2 cellular contexts compared by ENCODE assay signal in genomic region chr9:27530915-27531762, GRCh38.
A peak's percentile ranks its signal among the peaks of the same experiment; 100 is the strongest.
TF ChIP-seq lines count a peak whose summit lies in the region.

No MANE protein-coding gene starts in this region.

TF ChIP-seq in GM12891, 5 proteins besides CTCF, POLR2A, EP300 and RAD21:
- no peak for TF ChIP-seq POU2F2 (IDR thresholded peaks at IDR 0.05; ENCODE audit: low read depth, low read length)
- TF ChIP-seq SPI1 (IDR thresholded peaks at IDR 0.05; ENCODE audit: low read depth, low read length) = no peak
- no peak for TF ChIP-seq POLR2AphosphoS5 (IDR thresholded peaks at IDR 0.05; ENCODE audit: low read depth, low read length)
- no peak for TF ChIP-seq PAX5 (IDR thresholded peaks at IDR 0.05; ENCODE audit: insufficient read depth, low read length, severe bottlenecking)
- TF ChIP-seq TAF1 (IDR thresholded peaks at IDR 0.05; ENCODE audit: low read depth, low read length) = no peak

TF ChIP-seq in K562, 482 proteins besides CTCF, POLR2A, EP300 and RAD21:
- TF ChIP-seq ZNF592 (IDR thresholded peaks at IDR 0.05) (0 out of 2 replicates have a peak, but pooled peaks have one; percentile 24), MNT (conservative IDR thresholded peaks at IDR 0.05) (peak in 1 of 2 experiments; percentile 32; a peak in 1 of 4 replicates), L3MBTL2 (IDR thresholded peaks at IDR 0.05) (peak; percentile 66), MGA (IDR thresholded peaks at IDR 0.05) (peak; percentile 62), RFX1 (IDR thresholded peaks at IDR 0.05) (peak; percentile 63), BMI1 (IDR thresholded peaks at IDR 0.05; ENCODE audit: low read length) (no peak)
